ENCODE assay signal across 9 cellular contexts in genomic region chr18:51654441-51655326, GRCh38.
A peak's percentile ranks its signal among the peaks of the same experiment; 100 is the strongest.
DNase-seq lines count a peak whose midpoint lies in the region; ATAC-seq and TF ChIP-seq lines count a peak whose summit lies in the region.
"Had no signal": no experiment of that assay in that cellular context is flagged by ENCODE, and none has a peak within 500 bp of the region (broad histone marks: within the 10 kb centered on the region; RNA-seq: fewer than 3 reads in every experiment).

No MANE protein-coding gene starts in this region.

- H3K4me1 ChIP-seq in OCI-LY3 (ENCODE audit: low read length), result peaks cover 75% of the 10 kb centered on the region

- peak; percentile 38 for DNase-seq in GM13976 (ENCODE audit: low spot score)
- DNase-seq in stimulated activated naive CD4-positive, alpha-beta T cell treated with Interleukin-2 at 50 U/mL for 16 hours (lab: John Stamatoyannopoulos, UW), result no peak
- no peak for DNase-seq in NCI-H2029 treated with DMSO at 0.1 percent for 48 hours (lab: John Stamatoyannopoulos, UW)
- no peak for DNase-seq in NCI-H187 treated with DMSO at 0.1 percent for 48 hours (lab: John Stamatoyannopoulos, UW)
- DNase-seq in activated gamma-delta T cell (lab: John Stamatoyannopoulos, UW), result no peak
- DNase-seq: NCI-H1930 had no signal

- peak overlapping the region; percentile 96 for H3K9ac ChIP-seq in OCI-LY3 (ENCODE audit: low read length)

- H3K27ac ChIP-seq in OCI-LY3 (ENCODE audit: low read length), result peak overlapping the region; percentile 94

- H2AFZ ChIP-seq in OCI-LY3 (ENCODE audit: low read depth, low read length), result peak overlapping the region; percentile 64

- in situ Hi-C loops in GM13976 (cut with MboI; ENCODE audit: low sequenced_read_pairs, unreplicated experiment), result loop anchor here (25.0 kb wide), 1 partner anchor 1033 kb away; no protein-coding TSS in a partner anchor

- TF ChIP-seq CTCF in GM13976 (IDR thresholded peaks at IDR 0.05; ENCODE audit: borderline replicate concordance, control extremely low read depth, extremely low read depth, insufficient read depth, missing control alignments) (no peak), OCI-LY3 (IDR thresholded peaks at IDR 0.05; ENCODE audit: low read depth, low read length) (peak; percentile 10; the same call in 1 of the 2 replicates)

- ATAC-seq in GM21423 (IDR thresholded peaks at IDR 0.05; ENCODE audit: unreplicated experiment), result peak; percentile 44
- peak; percentile 59 for ATAC-seq in HG03139 (IDR thresholded peaks at IDR 0.05; ENCODE audit: unreplicated experiment)

- no peaks in the 10 kb centered on the region for H3K27me3 ChIP-seq in OCI-LY3 (ENCODE audit: low read depth, low read length)

- H3K36me3 ChIP-seq in OCI-LY3 (replicated peaks; ENCODE audit: low read depth, low read length), result no peaks in the 10 kb centered on the region

- no peaks in the 10 kb centered on the region for H3K9me3 ChIP-seq in OCI-LY3 (ENCODE audit: insufficient read depth, low read length)

- peak overlapping the region; percentile 98 for H3K4me2 ChIP-seq in OCI-LY3 (ENCODE audit: low read length)

- no peaks in the 10 kb centered on the region for H4K20me1 ChIP-seq in OCI-LY3 (ENCODE audit: insufficient read depth, low read length)

- no peaks in the 10 kb centered on the region for H3K79me2 ChIP-seq in OCI-LY3 (ENCODE audit: low read length)

- peak overlapping the region; percentile 75 for H3K4me3 ChIP-seq in OCI-LY3 (ENCODE audit: low read length)
